Comparison of ENCODE assay signal across 8 cellular contexts in the genomic region with DNA sequence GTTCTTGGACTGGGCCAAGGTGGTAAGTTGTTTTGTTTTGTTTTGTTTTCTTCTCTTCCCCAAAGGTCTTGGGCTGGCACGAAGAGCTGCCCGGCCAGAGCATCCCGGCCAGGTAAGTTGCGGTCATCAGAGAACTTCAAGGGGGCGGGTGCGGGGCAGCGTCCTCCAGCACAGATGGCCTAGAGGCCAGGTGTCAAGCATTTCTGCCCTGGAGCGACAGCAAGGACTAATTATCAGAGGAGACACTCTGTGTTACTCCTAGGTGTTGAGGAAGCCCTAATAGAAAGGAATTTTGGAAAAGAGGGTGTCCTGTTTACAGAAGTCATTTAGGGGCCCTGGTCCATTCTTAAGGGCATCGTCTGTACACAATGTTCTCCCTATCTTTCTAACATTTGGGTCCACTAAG. TPM values are rescaled to one million over a fixed set of nuclear protein-coding genes. Genes with fewer than 3 reads are reported as not detected.
DNase-seq lines count a peak whose midpoint lies in the region; ATAC-seq, FAIRE-seq and TF ChIP-seq lines count a peak whose summit lies in the region.

No MANE protein-coding gene starts in this region.

- H3K36me3 ChIP-seq in SJSA1, result no peaks in the 10 kb centered on the region

- no peak for TF ChIP-seq CTCF in foreskin fibroblast (IDR thresholded peaks at IDR 0.05; ENCODE audit: low read depth, low read length)
- no peak for TF ChIP-seq CTCF in retinal pigment epithelial cell (conservative IDR thresholded peaks at IDR 0.05; ENCODE audit: low read depth, low read length)

- FAIRE-seq in GM18507 (lab: Jason Lieb, UNC), result peak; percentile 58

- H3K4me1 ChIP-seq in SJSA1 (replicated peaks), result peaks cover 12% of the 10 kb centered on the region

- no peak for DNase-seq in GM18507 (ENCODE audit: extremely low spot score, insufficient read length, low read depth)
- no peak for DNase-seq in SJSA1 (ENCODE audit: low read depth in 1 of 2, low spot score in 2 of 2)
- DNase-seq in foreskin fibroblast, result no peak
- no peak for DNase-seq in retinal pigment epithelial cell (ENCODE audit: low read depth)
- DNase-seq in GDM1 (lab: John Stamatoyannopoulos, UW), result no peak
- no peak for DNase-seq in NCI-H446 treated with DMSO at 0.1 percent for 48 hours (lab: John Stamatoyannopoulos, UW)
- DNase-seq in NCI-H1694 (lab: John Stamatoyannopoulos, UW), result no peak

- H3K4me3 ChIP-seq in SJSA1, result peak overlapping the region; percentile 52
- peak overlapping the region; percentile 62 to 81 for H3K4me3 ChIP-seq in foreskin fibroblast (ENCODE audit: low read depth in 1 of 2, low read length in 2 of 2)
- H3K4me3 ChIP-seq in retinal pigment epithelial cell (ENCODE audit: low read length), result peak overlapping the region; percentile 64

- no peak overlapping the region for H3K27ac ChIP-seq in SJSA1

- ATAC-seq in GM21737 (IDR thresholded peaks at IDR 0.05; ENCODE audit: unreplicated experiment), result no peak

- H3K27me3 ChIP-seq in SJSA1 (replicated peaks), result no peaks in the 10 kb centered on the region

- H3K9me3 ChIP-seq in SJSA1 (replicated peaks), result no peaks in the 10 kb centered on the region

RNA-seq across cellular contexts. Expression of a gene that starts 1.2 kb away (rescaled TPM):
- total RNA-seq in SJSA1 (2014; rRNA removed; shearing (Covaris generic)), result 1.3 and 3.6 TPM in 2 replicates
